1 cellular context compared by ENCODE assay signal in the genomic region with DNA sequence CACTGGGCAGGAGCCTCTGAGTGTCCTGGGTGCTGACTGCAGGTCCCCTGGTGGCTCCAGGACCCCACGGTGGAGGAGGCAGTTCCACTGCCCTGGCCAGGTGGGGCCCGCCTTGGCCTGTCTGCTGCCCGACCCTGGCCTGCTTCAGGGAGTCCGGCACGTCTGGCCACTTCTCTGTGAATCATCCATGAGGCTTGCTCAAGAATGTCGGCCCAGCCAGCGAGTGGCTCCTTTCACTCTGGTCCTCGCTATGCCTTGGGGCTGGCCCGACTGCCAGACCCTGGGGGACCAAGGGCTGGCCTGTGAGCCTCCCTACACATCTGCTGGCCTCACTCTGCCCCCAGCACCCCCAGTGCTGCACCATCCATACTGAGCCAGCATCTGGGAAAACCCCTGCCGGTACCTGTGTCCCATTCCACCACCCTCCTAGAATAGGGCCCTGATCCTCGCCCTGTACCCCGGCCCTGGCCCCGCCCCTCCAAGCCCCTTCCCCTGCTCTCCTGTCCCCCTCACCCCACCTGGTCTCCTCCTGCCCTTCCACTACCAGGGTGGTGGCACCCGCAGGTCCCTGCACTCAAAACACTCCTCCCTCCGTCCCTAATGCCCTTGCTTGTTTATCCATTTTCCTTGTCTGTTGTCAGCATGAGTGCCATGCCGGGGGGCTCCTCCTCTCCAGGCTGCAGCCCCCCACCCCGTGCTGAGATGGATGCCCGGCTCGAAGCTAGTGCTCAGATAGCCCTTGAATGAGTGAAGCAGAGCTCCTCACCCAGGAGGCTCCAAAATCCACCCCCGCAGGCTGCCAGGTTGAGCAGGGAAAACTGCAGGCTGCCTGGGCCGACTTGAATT.
TF ChIP-seq lines count a peak whose summit lies in the region.

No MANE protein-coding gene starts in this region.

TF ChIP-seq in K562, 482 proteins besides CTCF, POLR2A, EP300 and RAD21 (continued from another document):
- no peak for TF ChIP-seq ZNF174 (CRISPR knock-in tag; IDR thresholded peaks at IDR 0.05)
- TF ChIP-seq DNMT1 (IDR thresholded peaks at IDR 0.05): no peak
